In genomic region chr1:51235611-51236547, GRCh38 we compare ENCODE assay signal across 8 cellular contexts. TPM values are rescaled to one million over a fixed set of nuclear protein-coding genes. Genes with fewer than 3 reads are reported as not detected.
DNase-seq lines count a peak whose midpoint lies in the region; ATAC-seq, FAIRE-seq and TF ChIP-seq lines count a peak whose summit lies in the region.

Gene RNF11 (plus strand): TSS chr1:51236273. CDS start chr1:51236757, 484 bp downstream.

- H3K27me3 Mint-ChIP-seq in WTC11 (ENCODE audit: low read depth) = peaks cover 12% of the 10 kb centered on the region

- peak within 1 kb of the TSS; percentile 96 for H3K27ac ChIP-seq in smooth muscle cell (ENCODE audit: low read depth)

- DNase-seq in ACHN = peak; percentile 84
- peak; percentile 86 for DNase-seq in NCI-H2196 treated with DMSO at 0.1 percent for 48 hours (lab: John Stamatoyannopoulos, UW; ENCODE audit: unreplicated experiment)
- DNase-seq in WTC11 (ENCODE audit: low spot score) = peak; percentile 85
- peak; percentile 80 for DNase-seq in bronchial epithelial cell (ENCODE audit: low read depth)
- peak; percentile 95 for DNase-seq in iPS-NIHi7 (ENCODE audit: extremely low spot score)
- DNase-seq in smooth muscle cell (lab: John Stamatoyannopoulos, UW; ENCODE audit: unreplicated experiment) = peak; percentile 71

- H3K27ac Mint-ChIP-seq in WTC11 = peak within 1 kb of the TSS; percentile 94

- no peak for FAIRE-seq in bronchial epithelial cell (lab: Jason Lieb, UNC)

- H3K36me3 ChIP-seq in bronchial epithelial cell (ENCODE audit: control insufficient read depth, insufficient read depth, low read length) = no peaks in the 10 kb centered on the region
- H3K36me3 ChIP-seq in smooth muscle cell (ENCODE audit: low read depth) = no peaks in the 10 kb centered on the region

- peak within 1 kb of the TSS; percentile 81 for H3K4me3 ChIP-seq in bronchial epithelial cell (ENCODE audit: low read depth, low read length)
- peak within 1 kb of the TSS; percentile 87 for H3K4me3 ChIP-seq in smooth muscle cell

- POLR2A ChIA-PET in WTC11 (lab: Charles Lee) = interaction anchor here (1.0 kb wide), 1 partner anchor 11 kb away, joined by 3 read pairs; no protein-coding TSS in a partner anchor

- ATAC-seq in GM18873 (IDR thresholded peaks at IDR 0.05; ENCODE audit: low FRiP score, unreplicated experiment) (peak; percentile 70), HG03135 (IDR thresholded peaks at IDR 0.05; ENCODE audit: unreplicated experiment) (peak; percentile 79), WTC11 (peak; percentile 94)

- peak within 1 kb of the TSS; percentile 99 for H3K9ac ChIP-seq in smooth muscle cell (ENCODE audit: low read depth)

- no peaks in the 10 kb centered on the region for H3K36me3 Mint-ChIP-seq in WTC11

- H3F3A ChIP-seq in smooth muscle cell (ENCODE audit: low read depth) = no peaks in the 10 kb centered on the region

- in situ Hi-C loops in ACHN (cut with HindIII; ENCODE audit: low pct_ligation_motif_present, low pct_unique_long_range_greater_than_20kb, low sequenced_read_pairs) = no loop called here

- no peak for TF ChIP-seq CTCF in WTC11 (IDR thresholded peaks at IDR 0.05)
- TF ChIP-seq CTCF in bronchial epithelial cell (IDR thresholded peaks at IDR 0.05; ENCODE audit: insufficient read depth, low read length, severe bottlenecking) = no peak
- no peak for TF ChIP-seq CTCF in smooth muscle cell (IDR thresholded peaks at IDR 0.05; ENCODE audit: borderline replicate concordance, insufficient read depth, poor library complexity, severe bottlenecking)

- H3K27me3 ChIP-seq in bronchial epithelial cell (ENCODE audit: control insufficient read depth, insufficient read depth, low read length) (no peaks in the 10 kb centered on the region), smooth muscle cell (ENCODE audit: low read depth) (no peaks in the 10 kb centered on the region)

- H3K4me1 Mint-ChIP-seq in WTC11 = peaks cover 22% of the 10 kb centered on the region

- peak within 1 kb of the TSS; percentile 88 for H3K4me3 Mint-ChIP-seq in WTC11

- no peaks in the 10 kb centered on the region for H3K9me3 ChIP-seq in smooth muscle cell (replicated peaks; ENCODE audit: low read depth)

- H3K4me2 ChIP-seq in smooth muscle cell = peak within 1 kb of the TSS; percentile 92

- peaks cover 50% of the 10 kb centered on the region for H3K79me2 ChIP-seq in smooth muscle cell (ENCODE audit: low read depth)

- peaks cover 16% of the 10 kb centered on the region for H3K4me1 ChIP-seq in smooth muscle cell (ENCODE audit: low read depth)

- CTCF ChIA-PET in WTC11 (lab: Charles Lee) = interaction anchor here (0.6 to 1.5 kb wide), 4 partner anchors 20 to 968 kb away, joined by 3 to 6 read pairs (median 4); partner anchors contain the start of gene FAF1

- peaks cover 35% of the 10 kb centered on the region for H4K20me1 ChIP-seq in smooth muscle cell (ENCODE audit: low read depth)

- WGBS in smooth muscle cell (ENCODE audit: low lambda C conversion rate) = 2% methylated on average over 41 of the region's 62 CpGs

- peak within 1 kb of the TSS; percentile 92 for H2AFZ ChIP-seq in smooth muscle cell (ENCODE audit: low read depth)

- no peaks in the 10 kb centered on the region for H3K9me3 Mint-ChIP-seq in WTC11

TF ChIP-seq in WTC11, 78 proteins besides CTCF, POLR2A, EP300 and RAD21 (continues in another document):
- TF ChIP-seq HMGXB4 (CRISPR knock-in tag; IDR thresholded peaks at IDR 0.05) (peak; percentile 74; the same call in 1 of the 2 replicates), GTF2I (CRISPR knock-in tag; conservative IDR thresholded peaks at IDR 0.05) (no peak), RELA (CRISPR knock-in tag; IDR thresholded peaks at IDR 0.05; ENCODE audit: borderline replicate concordance) (no peak), GRHL2 (CRISPR knock-in tag; IDR thresholded peaks at IDR 0.05; ENCODE audit: insufficient replicate concordance, severe bottlenecking) (no peak), ETV6 (CRISPR knock-in tag; IDR thresholded peaks at IDR 0.05) (no peak; the same call in 1 of the 2 replicates), NR3C1 (CRISPR knock-in tag; conservative IDR thresholded peaks at IDR 0.05; ENCODE audit: low read depth) (no peak), JUN (CRISPR knock-in tag; IDR thresholded peaks at IDR 0.05) (no peak), SMAD4 (CRISPR knock-in tag; IDR thresholded peaks at IDR 0.05) (no peak), ZMAT4 (CRISPR knock-in tag; IDR thresholded peaks at IDR 0.05) (no peak), USF2 (CRISPR knock-in tag; IDR thresholded peaks at IDR 0.05) (no peak), ZNF425 (CRISPR knock-in tag; conservative IDR thresholded peaks at IDR 0.05) (no peak), SOX15 (CRISPR knock-in tag; IDR thresholded peaks at IDR 0.05) (no peak), ZNF532 (CRISPR knock-in tag; IDR thresholded peaks at IDR 0.05; ENCODE audit: borderline replicate concordance) (no peak), NR1H2 (CRISPR knock-in tag; IDR thresholded peaks at IDR 0.05) (no peak), ATF1 (CRISPR knock-in tag; IDR thresholded peaks at IDR 0.05) (no peak)

RNA-seq across cellular contexts. Expression of gene RNF11, which starts in this region (rescaled TPM):
- 45.5 to 50.8 TPM (median 46.1 TPM) in 3 replicates for total RNA-seq in WTC11 (2021)
- 94.0 and 184 TPM in 2 replicates for total RNA-seq in bronchial epithelial cell
- 123 and 133 TPM in 2 replicates for total RNA-seq in smooth muscle cell
- polyA plus RNA-seq in smooth muscle cell = 59.1 and 68.7 TPM in 2 replicates

Comparison
In these comparisons a context has a peak if more than half of its experiments do, and no peak if none do; other contexts are left out.
1. Peak in every context shown above with its lines: DNase-seq, ATAC-seq, H3K4me3 ChIP-seq and H3K27ac ChIP-seq.